8 cellular contexts compared by ENCODE assay signal in genomic region chr12:57462307-57463253, GRCh38. TPM values are rescaled to one million over a fixed set of nuclear protein-coding genes. Genes with fewer than 3 reads are reported as not detected.
DNase-seq lines count a peak whose midpoint lies in the region; ATAC-seq, FAIRE-seq and TF ChIP-seq lines count a peak whose summit lies in the region.

No MANE protein-coding gene starts in this region.

- peak overlapping the region; percentile 88 for H3K27ac Mint-ChIP-seq in progenitor cell of endocrine pancreas

- intact Hi-C loops in adrenal gland (cut with DNase I) = no loop called here
- intact Hi-C loops in left cardiac atrium (cut with DNase I) = no loop called here

- no peak for TF ChIP-seq POLR2A in GM12891 (IDR thresholded peaks at IDR 0.05; ENCODE audit: low read depth, low read length)
- peak; percentile 35 to 40 for TF ChIP-seq POLR2A in adrenal gland (IDR thresholded peaks at IDR 0.05)

- H3K27ac ChIP-seq in SU-DHL-6 (ENCODE audit: low read depth, low read length) (peak overlapping the region; percentile 53), adrenal gland (peak overlapping the region in 3 of 5 donors; percentile 40 to 84 (median 79))

- peaks cover 16 to 29% of the 10 kb centered on the region in 2 donors for H3K4me1 ChIP-seq in adrenal gland (replicated peaks in 1 of 2)

- peak overlapping the region; percentile 61 for H2AFZ ChIP-seq in SU-DHL-6 (ENCODE audit: low read depth, low read length, severe bottlenecking)

- DNase-seq in GM12891 (ENCODE audit: insufficient read length, low spot score) (peak; percentile 89), NCI-H1105 treated with DMSO at 0.1 percent for 48 hours (lab: John Stamatoyannopoulos, UW) (peak; percentile 73), adrenal gland (peak; percentile 83 to 93 (median 87)), left cardiac atrium (peak; percentile 88), progenitor cell of endocrine pancreas (ENCODE audit: low spot score, unreplicated experiment) (peak; percentile 89), ureter (ENCODE audit: low spot score) (peak; percentile 90)

- H3K9me2 ChIP-seq in SU-DHL-6 (replicated peaks; ENCODE audit: insufficient read depth, low read length) = no peaks in the 10 kb centered on the region

- H3K4me3 ChIP-seq in SU-DHL-6 (ENCODE audit: insufficient read depth, low read length, poor library complexity, severe bottlenecking) (peak overlapping the region; percentile 96), adrenal gland (peak overlapping the region in 2 of 4 donors; percentile 21 to 90)

- H3K27me3 ChIP-seq in SU-DHL-6 (ENCODE audit: low read length) (no peaks in the 10 kb centered on the region), adrenal gland (no peaks in the 10 kb centered on the region)

- H3K9me3 Mint-ChIP-seq in progenitor cell of endocrine pancreas (ENCODE audit: low read depth) = no peaks in the 10 kb centered on the region

- H3K9ac ChIP-seq in SU-DHL-6 (ENCODE audit: low read length) = peak overlapping the region; percentile 59

- peaks cover 14% of the 10 kb centered on the region for H3F3A ChIP-seq in SU-DHL-6 (ENCODE audit: insufficient read depth)

- H3K79me2 ChIP-seq in SU-DHL-6 (ENCODE audit: insufficient read depth, low read length) = no peaks in the 10 kb centered on the region; the same call in 1 of the 2 replicates

- peaks cover 19% of the 10 kb centered on the region for H3K4me1 Mint-ChIP-seq in progenitor cell of endocrine pancreas (ENCODE audit: low read depth)

- 4 to 7% (median 6%) methylated on average over 24 to 30 of the region's 30 CpGs for WGBS in adrenal gland, 4 donors

- no peaks in the 10 kb centered on the region for H3K36me3 ChIP-seq in SU-DHL-6 (ENCODE audit: low read length)
- H3K36me3 ChIP-seq in adrenal gland (replicated peaks in 1 of 2) = no peaks in the 10 kb centered on the region

- peak; percentile 71 for ATAC-seq in HG02678 (IDR thresholded peaks at IDR 0.05; ENCODE audit: unreplicated experiment)
- peak; percentile 73 to 76 for ATAC-seq in left cardiac atrium

- H4K20me1 ChIP-seq in SU-DHL-6 (ENCODE audit: low read depth, low read length) = no peaks in the 10 kb centered on the region

- H3K4me2 ChIP-seq in SU-DHL-6 (ENCODE audit: low read depth, low read length, poor library complexity, severe bottlenecking) = peak overlapping the region; percentile 89

- no peaks in the 10 kb centered on the region for H3K36me3 Mint-ChIP-seq in progenitor cell of endocrine pancreas (ENCODE audit: insufficient read depth)

- peak overlapping the region; percentile 74 for H3K4me3 Mint-ChIP-seq in progenitor cell of endocrine pancreas (ENCODE audit: low read depth)

- FAIRE-seq in GM12891 (lab: Jason Lieb, UNC) = peak; percentile 96

- TF ChIP-seq CTCF in SU-DHL-6 (IDR thresholded peaks at IDR 0.05; ENCODE audit: insufficient read depth, low read length, poor library complexity, severe bottlenecking) (peak; percentile 93), adrenal gland (IDR thresholded peaks at IDR 0.05) (peak; percentile 82 to 96 (median 91)), progenitor cell of endocrine pancreas (IDR thresholded peaks at IDR 0.05; ENCODE audit: unreplicated experiment) (peak; percentile 96)

- peaks cover 68% of the 10 kb centered on the region for H3K27me3 Mint-ChIP-seq in progenitor cell of endocrine pancreas

- H3K9me3 ChIP-seq in SU-DHL-6 (ENCODE audit: insufficient read depth, low read length) = no peaks in the 10 kb centered on the region
- H3K9me3 ChIP-seq in adrenal gland (replicated peaks in 1 of 3) = no peaks in the 10 kb centered on the region

TF ChIP-seq in GM12891, 5 proteins besides CTCF, POLR2A, EP300 and RAD21:
- no peak for TF ChIP-seq PAX5 (IDR thresholded peaks at IDR 0.05; ENCODE audit: insufficient read depth, low read length, severe bottlenecking)
- TF ChIP-seq SPI1 (IDR thresholded peaks at IDR 0.05; ENCODE audit: low read depth, low read length) = no peak
- TF ChIP-seq POLR2AphosphoS5 (IDR thresholded peaks at IDR 0.05; ENCODE audit: low read depth, low read length) = no peak
- TF ChIP-seq TAF1 (IDR thresholded peaks at IDR 0.05; ENCODE audit: low read depth, low read length) = no peak
- no peak for TF ChIP-seq POU2F2 (IDR thresholded peaks at IDR 0.05; ENCODE audit: low read depth, low read length)
TF ChIP-seq in GM12891: peak in this region for 0.

RNA-seq across cellular contexts. Expression of gene GLI1, which starts 3.0 kb away (rescaled TPM):
- polyA plus RNA-seq in GM12891 (2012; ENCODE audit: low read depth, missing spikeins) = 0.42 TPM
- total RNA-seq in adrenal gland (1 to 10 TPM in 4 of 8 donors, under 1 TPM in 4; 0.30 to 2.8 (median 0.92) TPM), left cardiac atrium (1 to 10 TPM in 1 of 2 donors, under 1 TPM in 1; 0.97 to 1.2 TPM), progenitor cell of endocrine pancreas (0.89 and 0.91 TPM in 2 replicates), ureter (4.2 TPM)
- 1 to 10 TPM in 2 of 3 donors, under 1 TPM in 1; 0.44 to 7.2 (median 4.4) TPM for polyA plus RNA-seq in adrenal gland

RNA-seq across cellular contexts. Expression of gene INHBE, which starts 7.5 kb away (rescaled TPM):
- polyA plus RNA-seq in GM12891 (2012; ENCODE audit: low read depth, missing spikeins) = 0.41 TPM
- total RNA-seq in adrenal gland = not detected
- polyA plus RNA-seq in adrenal gland = not detected
- total RNA-seq in left cardiac atrium = not detected
- 1.2 and 2.0 TPM in 2 replicates for total RNA-seq in progenitor cell of endocrine pancreas
- 0.23 TPM for total RNA-seq in ureter

RNA-seq across cellular contexts. Expression of gene ARHGAP9, which starts 17.1 kb away (rescaled TPM):
- polyA plus RNA-seq in GM12891 (2012; ENCODE audit: low read depth, missing spikeins) = 71.0 TPM
- total RNA-seq in adrenal gland (10 to 100 TPM in 7 of 8 donors, 1 to 10 TPM in 1; 7.5 to 39.4 (median 16.8) TPM), left cardiac atrium (10 to 100 TPM in 1 of 2 donors, 1 to 10 TPM in 1; 8.0 to 15.2 TPM), progenitor cell of endocrine pancreas (2.6 and 2.8 TPM in 2 replicates), ureter (10.0 TPM)
- 10 to 100 TPM in 2 of 3 donors, 1 to 10 TPM in 1; 4.1 to 46.4 (median 19.4) TPM for polyA plus RNA-seq in adrenal gland

RNA-seq across cellular contexts. Expression of gene MARS1, which starts 25.3 kb away (rescaled TPM):
- polyA plus RNA-seq in GM12891 (2012; ENCODE audit: low read depth, missing spikeins) = 93.4 TPM
- total RNA-seq in adrenal gland (100 to 1,000 TPM in 4 of 8 donors, 10 to 100 TPM in 4; 38.3 to 182 (median 116) TPM), left cardiac atrium (100 to 1,000 TPM in 1 of 2 donors, 10 to 100 TPM in 1; 74.6 to 115 TPM), progenitor cell of endocrine pancreas (290 and 318 TPM in 2 replicates), ureter (327 TPM)
- 100 to 1,000 TPM; 114 to 210 (median 143) TPM for polyA plus RNA-seq in adrenal gland

RNA-seq across cellular contexts. Expression of gene INHBC, which starts 28.0 kb away (rescaled TPM):
- 0.15 TPM for polyA plus RNA-seq in GM12891 (2012; ENCODE audit: low read depth, missing spikeins)
- not detected for total RNA-seq in adrenal gland
- polyA plus RNA-seq in adrenal gland = not detected
- total RNA-seq in left cardiac atrium = not detected
- 0.16 TPM in 1 of 2 replicates, not detected in the other for total RNA-seq in progenitor cell of endocrine pancreas
- not detected for total RNA-seq in ureter
